In genomic region chr12:113222730-113223531, GRCh38 we compare ENCODE assay signal across 7 cellular contexts. TPM values are rescaled to one million over a fixed set of nuclear protein-coding genes. Genes with fewer than 3 reads are reported as not detected.
DNase-seq lines count a peak whose midpoint lies in the region; ATAC-seq and TF ChIP-seq lines count a peak whose summit lies in the region.

No MANE protein-coding gene starts in this region.

- H4K8ac ChIP-seq in neuronal stem cell (ENCODE audit: low read depth, low read length) = no peak overlapping the region

- no peak overlapping the region for H2BK120ac ChIP-seq in neuronal stem cell (ENCODE audit: low read depth, low read length)

- DNase-seq in GM04503 (ENCODE audit: low read depth) (peak; percentile 67), NCI-H1092 treated with DMSO at 0.1 percent for 48 hours (lab: John Stamatoyannopoulos, UW) (peak; percentile 78), fibroblast of lung (ENCODE audit: low read depth in 2 of 2) (peak; percentile 85 to 96), neuronal stem cell (ENCODE audit: low spot score) (no peak)

- no peak overlapping the region for H3K14ac ChIP-seq in neuronal stem cell (ENCODE audit: low read length)

- H3K36me3 ChIP-seq in fibroblast of lung (ENCODE audit: control insufficient read depth, insufficient read depth, low read length) (peaks cover 2% of the 10 kb centered on the region), neuronal stem cell (replicated peaks in 1 of 2; ENCODE audit: control insufficient read depth in 2 of 2, insufficient read depth in 2 of 2, low read length in 2 of 2) (peaks cover 0 to 2% of the 10 kb centered on the region in 2 donors)

- H2BK15ac ChIP-seq in neuronal stem cell (ENCODE audit: low read length) = no peak overlapping the region

- H3K9me3 ChIP-seq in fibroblast of lung (ENCODE audit: control insufficient read depth, insufficient read depth, low read depth, low read length) = no peaks in the 10 kb centered on the region
- no peaks in the 10 kb centered on the region for H3K9me3 ChIP-seq in neuronal stem cell (replicated peaks in 1 of 2; ENCODE audit: control insufficient read depth in 2 of 2, insufficient read depth in 1 of 2, low read depth in 1 of 2, low read length in 2 of 2)

- no peak for ATAC-seq in GM21737 (IDR thresholded peaks at IDR 0.05; ENCODE audit: unreplicated experiment)
- ATAC-seq in esophagus mucosa = no peak

- peak overlapping the region; percentile 94 for H3K27ac ChIP-seq in VCaP
- H3K27ac ChIP-seq in fibroblast of lung (ENCODE audit: insufficient read depth, low read length) = peak overlapping the region; percentile 68
- no peak overlapping the region for H3K27ac ChIP-seq in neuronal stem cell (replicated peaks; ENCODE audit: low read length)

- H2BK12ac ChIP-seq in neuronal stem cell (ENCODE audit: low read length) = no peak overlapping the region

- no peak overlapping the region for H2BK5ac ChIP-seq in neuronal stem cell (ENCODE audit: low read length)

- no peak overlapping the region for H4K91ac ChIP-seq in neuronal stem cell (ENCODE audit: low read depth, low read length, poor library complexity)

- H3K4ac ChIP-seq in neuronal stem cell (ENCODE audit: low read length) = no peak overlapping the region

- no CpG with 5 or more reads among the region's 11 CpGs for WGBS in neuronal stem cell (ENCODE audit: extremely low coverage in 2 of 2, insufficient read length in 2 of 2, insufficient replicate concordance in 1 of 2), 2 donors

- H3K4me1 ChIP-seq in fibroblast of lung (ENCODE audit: control insufficient read depth, extremely low read depth, insufficient read depth, low read length) (peaks cover 12% of the 10 kb centered on the region), neuronal stem cell (ENCODE audit: control insufficient read depth in 2 of 2, insufficient read depth in 1 of 2, low read depth in 1 of 2, low read length in 2 of 2) (peaks cover 4 to 11% of the 10 kb centered on the region in 2 donors)

- peak overlapping the region; percentile 93 for H3K4me2 ChIP-seq in fibroblast of lung (ENCODE audit: extremely low read depth, insufficient read depth, low read length)
- no peak overlapping the region for H3K4me2 ChIP-seq in neuronal stem cell (ENCODE audit: insufficient read depth, low read length, poor library complexity, severe bottlenecking)

- H3K9ac ChIP-seq in fibroblast of lung (ENCODE audit: insufficient read depth, low read length) (peak overlapping the region; percentile 22), neuronal stem cell (ENCODE audit: low read depth, low read length, poor library complexity) (no peak overlapping the region)

- TF ChIP-seq CTCF in VCaP (conservative IDR thresholded peaks at IDR 0.05) = no peak
- TF ChIP-seq CTCF in fibroblast of lung (conservative IDR thresholded peaks at IDR 0.05 in 1 of 2, IDR thresholded peaks at IDR 0.05 in 1 of 2; ENCODE audit: low read depth in 1 of 2, low read length in 2 of 2) = no peak

- H3K79me2 ChIP-seq in fibroblast of lung (ENCODE audit: control insufficient read depth, insufficient read depth, low read length) = peaks cover 3% of the 10 kb centered on the region

- no peak overlapping the region for H2AK5ac ChIP-seq in neuronal stem cell (ENCODE audit: low read depth, low read length)

- H3K18ac ChIP-seq in neuronal stem cell (ENCODE audit: low read length) = no peak overlapping the region

- H3K79me1 ChIP-seq in neuronal stem cell (ENCODE audit: low read depth, low read length) = no peaks in the 10 kb centered on the region

- H2AFZ ChIP-seq in fibroblast of lung (ENCODE audit: low read length) (no peak overlapping the region), neuronal stem cell (ENCODE audit: low read length) (peak overlapping the region; percentile 32)

- H3K4me3 ChIP-seq in fibroblast of lung (replicated peaks in 1 of 4; ENCODE audit: control extremely low read depth in 1 of 4, insufficient read depth in 1 of 4, low read depth in 3 of 4, low read length in 4 of 4) (peak overlapping the region; percentile 29 to 82 (median 73)), neuronal stem cell (ENCODE audit: low read length in 2 of 2) (no peak overlapping the region)

- no peak overlapping the region for H3K23ac ChIP-seq in neuronal stem cell (ENCODE audit: low read depth, low read length, poor library complexity)

- no peaks in the 10 kb centered on the region for H4K20me1 ChIP-seq in fibroblast of lung (ENCODE audit: control insufficient read depth, extremely low read depth, insufficient read depth, low read length)

- H3K27me3 ChIP-seq in fibroblast of lung (ENCODE audit: control insufficient read depth, insufficient read depth, low read length) (no peaks in the 10 kb centered on the region), neuronal stem cell (ENCODE audit: control insufficient read depth in 3 of 3, insufficient read depth in 3 of 3, low read depth in 1 of 3, low read length in 3 of 3) (no peaks in the 10 kb centered on the region)

RNA-seq across cellular contexts. Expression of gene TPCN1, which starts 1.7 kb away (rescaled TPM):
- total RNA-seq in fibroblast of lung (10.8 and 17.2 TPM in 2 replicates), esophagus mucosa (35.2 TPM)
- polyA plus RNA-seq in fibroblast of lung = 12.1 and 17.8 TPM in 2 replicates
- 11.9 and 19.3 TPM in 2 replicates for polyA plus RNA-seq in fibroblast of lung (2012)
- polyA minus RNA-seq in fibroblast of lung (ENCODE audit: low replicate concordance) = 37.5 and 45.4 TPM in 2 replicates
- 11.5 TPM for polyA plus RNA-seq in neuronal stem cell (2013, experiment 1 of 2)
- 10.7 TPM for polyA plus RNA-seq in neuronal stem cell (2013, experiment 2 of 2)

RNA-seq across cellular contexts. Expression of gene RITA1, which starts 37.4 kb away (rescaled TPM):
- total RNA-seq in fibroblast of lung = 11.6 and 11.8 TPM in 2 replicates
- 7.4 and 8.7 TPM in 2 replicates for polyA plus RNA-seq in fibroblast of lung
- polyA plus RNA-seq in fibroblast of lung (2012) = 11.8 and 13.6 TPM in 2 replicates
- 4.9 and 6.9 TPM in 2 replicates for polyA minus RNA-seq in fibroblast of lung (ENCODE audit: low replicate concordance)
- polyA plus RNA-seq in neuronal stem cell (2013, experiment 1 of 2) = 14.5 TPM
- polyA plus RNA-seq in neuronal stem cell (2013, experiment 2 of 2) = 14.3 TPM
- total RNA-seq in esophagus mucosa = 11.0 TPM

RNA-seq across cellular contexts. Expression of gene DDX54, which starts 37.7 kb away (rescaled TPM):
- total RNA-seq in fibroblast of lung (23.6 and 25.9 TPM in 2 replicates), esophagus mucosa (46.6 TPM)
- 20.5 and 33.7 TPM in 2 replicates for polyA plus RNA-seq in fibroblast of lung
- polyA plus RNA-seq in fibroblast of lung (2012) = 23.1 and 39.7 TPM in 2 replicates
- 31.5 and 48.5 TPM in 2 replicates for polyA minus RNA-seq in fibroblast of lung (ENCODE audit: low replicate concordance)
- 60.8 TPM for polyA plus RNA-seq in neuronal stem cell (2013, experiment 1 of 2)
- 59.6 TPM for polyA plus RNA-seq in neuronal stem cell (2013, experiment 2 of 2)

Comparison
In these comparisons a context has a peak if more than half of its experiments do, and no peak if none do; other contexts are left out.
1. H3K4me3 ChIP-seq: peak in fibroblast of lung (4 of 4); none in neuronal stem cell (0 of 2).